In genomic region chr1:15724949-15725880, GRCh38 we compare ENCODE assay signal across 16 cellular contexts. TPM values are rescaled to one million over a fixed set of nuclear protein-coding genes. Genes with fewer than 3 reads are reported as not detected.
"Had no signal": no experiment of that assay in that cellular context is flagged by ENCODE, and none has a peak within 500 bp of the region (broad histone marks: within the 10 kb centered on the region; RNA-seq: fewer than 3 reads in every experiment).

No MANE protein-coding gene starts in this region.

- H3K27me3 ChIP-seq: colonic mucosa, gastroesophageal sphincter, right atrium auricular region, tibial nerve had no signal

- H3K4me1 Mint-ChIP-seq: activated naive CD8-positive, alpha-beta T cell treated with anti-CD3 and anti-CD28 coated beads, Interleukin-2, amount 10 ng/mL, durations not matched to agents 7 days and 5 days had no signal

- H3K4me1 ChIP-seq: colonic mucosa, gastroesophageal sphincter had no signal

- H3K9me3 ChIP-seq: colonic mucosa, gastroesophageal sphincter, right atrium auricular region, tibial nerve had no signal

- DNase-seq: activated CD4-positive, CD25-positive, alpha-beta regulatory T cell; activated gamma-delta T cell; activated naive CD8-positive, alpha-beta T cell treated with anti-CD3 and anti-CD28 coated beads, Interleukin-2, amount 10 ng/mL, durations not matched to agents 7 days and 5 days; activated T-cell treated with anti-CD3 and anti-CD28 coated beads, Interleukin-2, amount 50 U/mL, for 24 hours; colonic mucosa; effector CD4-positive, alpha-beta T cell; kidney glomerular epithelial cell; posterior cingulate gyrus; small intestine; T-helper 2 cell had no signal

- H3K27ac ChIP-seq: colonic mucosa, gastroesophageal sphincter, right atrium auricular region had no signal

- H3K27me3 Mint-ChIP-seq: activated naive CD8-positive, alpha-beta T cell treated with anti-CD3 and anti-CD28 coated beads, Interleukin-2, amount 10 ng/mL, durations not matched to agents 7 days and 5 days; activated T-cell treated with anti-CD3 and anti-CD28 coated beads, Interleukin-2, amount 50 U/mL, for 24 hours had no signal

- FAIRE-seq: small intestine, TTC549 had no signal

- H3K4me3 Mint-ChIP-seq: activated naive CD8-positive, alpha-beta T cell treated with anti-CD3 and anti-CD28 coated beads, Interleukin-2, amount 10 ng/mL, durations not matched to agents 7 days and 5 days; activated T-cell treated with anti-CD3 and anti-CD28 coated beads, Interleukin-2, amount 50 U/mL, for 24 hours had no signal

- H3K4me3 ChIP-seq: colonic mucosa, gastroesophageal sphincter, right atrium auricular region, tibial nerve had no signal

- ATAC-seq: gastroesophageal sphincter had no signal

- H3K27ac Mint-ChIP-seq: activated naive CD8-positive, alpha-beta T cell treated with anti-CD3 and anti-CD28 coated beads, Interleukin-2, amount 10 ng/mL, durations not matched to agents 7 days and 5 days had no signal

- H3K9me3 Mint-ChIP-seq: activated naive CD8-positive, alpha-beta T cell treated with anti-CD3 and anti-CD28 coated beads, Interleukin-2, amount 10 ng/mL, durations not matched to agents 7 days and 5 days; activated T-cell treated with anti-CD3 and anti-CD28 coated beads, Interleukin-2, amount 50 U/mL, for 24 hours had no signal

RNA-seq across cellular contexts. Expression of gene TMEM82, which starts 17.1 kb away (rescaled TPM):
- total RNA-seq: activated naive CD8-positive, alpha-beta T cell treated with anti-CD3 and anti-CD28 coated beads, Interleukin-2, amount 10 ng/mL, durations not matched to agents 7 days and 5 days; aorta; fibroblast of lung; gastroesophageal sphincter; right atrium auricular region; tibial nerve had no signal
- polyA plus RNA-seq: fibroblast of lung had no signal
